ENCODE assay signal across 10 cellular contexts in genomic region chr15:38996111-38996541, GRCh38.
DNase-seq lines count a peak whose midpoint lies in the region; TF ChIP-seq lines count a peak whose summit lies in the region.
"Had no signal": no experiment of that assay in that cellular context is flagged by ENCODE, and none has a peak within 500 bp of the region (broad histone marks: within the 10 kb centered on the region; RNA-seq: fewer than 3 reads in every experiment).

No MANE protein-coding gene starts in this region.

- CTCF ChIA-PET in CD8-positive, alpha-beta memory T cell (lab: Charles Lee): no interaction called here

- H3K9me3 ChIP-seq in adipocyte (ENCODE audit: control insufficient read depth, low read length): no peaks in the 10 kb centered on the region
- no peaks in the 10 kb centered on the region for H3K9me3 ChIP-seq in vagina
- H3K9me3 ChIP-seq in CD8-positive, alpha-beta memory T cell (ENCODE audit: low read length): no peaks in the 10 kb centered on the region

- no peaks in the 10 kb centered on the region for H3K9me3 Mint-ChIP-seq in glutamatergic neuron (ENCODE audit: unreplicated experiment)
- peaks cover 0 to 6% (median 3%) of the 10 kb centered on the region in 5 donors for H3K9me3 Mint-ChIP-seq in CD8-positive, alpha-beta memory T cell

- H3K4me1 ChIP-seq in adipocyte (ENCODE audit: control insufficient read depth, insufficient read depth, low read length) (peaks cover 43% of the 10 kb centered on the region), vagina (no peaks in the 10 kb centered on the region)
- H3K4me1 ChIP-seq in CD8-positive, alpha-beta memory T cell (ENCODE audit: insufficient read depth, low read length): no peaks in the 10 kb centered on the region

- TF ChIP-seq POLR2A in vagina (IDR thresholded peaks at IDR 0.05): no peak

- H3K4me3 ChIP-seq in adipocyte (ENCODE audit: low read length) (no peak overlapping the region), vagina (no peak overlapping the region)
- no peak overlapping the region for H3K4me3 ChIP-seq in CD8-positive, alpha-beta memory T cell (ENCODE audit: low read length)

- H3K36me3 ChIP-seq in adipocyte (ENCODE audit: control insufficient read depth, insufficient read depth, low read length, severe bottlenecking) (no peaks in the 10 kb centered on the region), vagina (no peaks in the 10 kb centered on the region)
- H3K36me3 ChIP-seq in CD8-positive, alpha-beta memory T cell (ENCODE audit: insufficient read depth, low read length): no peaks in the 10 kb centered on the region

- no peaks in the 10 kb centered on the region for H3K36me3 Mint-ChIP-seq in glutamatergic neuron (ENCODE audit: unreplicated experiment)
- no peaks in the 10 kb centered on the region for H3K36me3 Mint-ChIP-seq in CD8-positive, alpha-beta memory T cell
- H3K36me3 Mint-ChIP-seq: activated naive CD4-positive, alpha-beta T cell treated with anti-CD3 and anti-CD28 coated beads, Interleukin-2, amount 10 ng/mL, durations not matched to agents 7 days and 5 days had no signal

- POLR2A ChIA-PET in CD8-positive, alpha-beta memory T cell (lab: Charles Lee): no interaction called here

- intact Hi-C loops in vagina (cut with DNase I): no loop called here

- H3K27me3 ChIP-seq in adipocyte (replicated peaks; ENCODE audit: control insufficient read depth, insufficient read depth, low read length) (no peaks in the 10 kb centered on the region), vagina (no peaks in the 10 kb centered on the region)
- H3K27me3 ChIP-seq in CD8-positive, alpha-beta memory T cell (ENCODE audit: insufficient read depth, low read length, poor library complexity, severe bottlenecking): peaks cover 4% of the 10 kb centered on the region

- peak; percentile 100 for DNase-seq in GM04503 (ENCODE audit: low read depth)
- peak; percentile 67 for DNase-seq in adipocyte (ENCODE audit: low read depth)
- peak; percentile 46 for DNase-seq in fibroblast of the conjunctiva (ENCODE audit: low read depth)
- peak; percentile 99 for DNase-seq in renal cortical epithelial cell (ENCODE audit: low read depth)
- DNase-seq in glutamatergic neuron: no peak
- no peak for DNase-seq in midbrain (lab: John Stamatoyannopoulos, UW)
- no peak for DNase-seq in vagina (ENCODE audit: extremely low spot score in 2 of 2)
- no peak for DNase-seq in CD8-positive, alpha-beta memory T cell
- DNase-seq: activated CD4-positive, alpha-beta T cell treated with anti-CD3 and anti-CD28 coated beads, Interleukin-2, amount 50 U/mL, for 4 hours; activated naive CD4-positive, alpha-beta T cell treated with anti-CD3 and anti-CD28 coated beads, Interleukin-2, amount 10 ng/mL, durations not matched to agents 7 days and 5 days had no signal

- H3K27ac ChIP-seq in vagina: no peak overlapping the region
- H3K27ac ChIP-seq in CD8-positive, alpha-beta memory T cell (ENCODE audit: low read depth, low read length): no peak overlapping the region

- no peak overlapping the region for H3K4me3 Mint-ChIP-seq in glutamatergic neuron (ENCODE audit: unreplicated experiment)
- H3K4me3 Mint-ChIP-seq in CD8-positive, alpha-beta memory T cell: no peak overlapping the region
- H3K4me3 Mint-ChIP-seq: activated naive CD4-positive, alpha-beta T cell treated with anti-CD3 and anti-CD28 coated beads, Interleukin-2, amount 10 ng/mL, durations not matched to agents 7 days and 5 days had no signal

- no peak overlapping the region for H3K27ac Mint-ChIP-seq in glutamatergic neuron (ENCODE audit: unreplicated experiment)
- H3K27ac Mint-ChIP-seq in CD8-positive, alpha-beta memory T cell: no peak overlapping the region
- H3K27ac Mint-ChIP-seq: activated naive CD4-positive, alpha-beta T cell treated with anti-CD3 and anti-CD28 coated beads, Interleukin-2, amount 10 ng/mL, durations not matched to agents 7 days and 5 days had no signal

- no peaks in the 10 kb centered on the region for H3K4me1 Mint-ChIP-seq in glutamatergic neuron (ENCODE audit: low read depth, unreplicated experiment)
- H3K4me1 Mint-ChIP-seq in CD8-positive, alpha-beta memory T cell: peaks cover 0 to 5% (median 0%) of the 10 kb centered on the region in 3 donors

- H3K9ac ChIP-seq in adipocyte (ENCODE audit: low read length): peak overlapping the region; percentile 42

- no peak for TF ChIP-seq CTCF in glutamatergic neuron (IDR thresholded peaks at IDR 0.05; ENCODE audit: partially characterized antibody, unreplicated experiment)
- TF ChIP-seq CTCF in vagina (IDR thresholded peaks at IDR 0.05): no peak

- no peaks in the 10 kb centered on the region for H3K27me3 Mint-ChIP-seq in glutamatergic neuron (ENCODE audit: unreplicated experiment)
- peaks cover 7 to 29% of the 10 kb centered on the region in 2 donors for H3K27me3 Mint-ChIP-seq in CD8-positive, alpha-beta memory T cell

Comparison
In these comparisons a context has a peak if more than half of its experiments do, and no peak if none do; other contexts are left out.
1. DNase-seq: peak in GM04503 (single experiment), adipocyte (single experiment), fibroblast of the conjunctiva (single experiment) and renal cortical epithelial cell (single experiment); none in glutamatergic neuron (single experiment), midbrain (single experiment), vagina (0 of 2) and CD8-positive, alpha-beta memory T cell (0 of 5).